Comparison of ENCODE assay signal across 8 cellular contexts in genomic region chr2:5690718-5691658, GRCh38. TPM values are rescaled to one million over a fixed set of nuclear protein-coding genes. Genes with fewer than 3 reads are reported as not detected.
A peak's percentile ranks its signal among the peaks of the same experiment; 100 is the strongest.
DNase-seq lines count a peak whose midpoint lies in the region; ATAC-seq and TF ChIP-seq lines count a peak whose summit lies in the region.

No MANE protein-coding gene starts in this region.

- H3K9me3 Mint-ChIP-seq in IgD-negative memory B cell (peaks cover 0 to 5% (median 0%) of the 10 kb centered on the region in 3 donors), brain (peaks cover 0 to 18% (median 7%) of the 10 kb centered on the region in 5 experiments), memory B cell (peaks cover 4% of the 10 kb centered on the region)

- H3K27ac Mint-ChIP-seq in IgD-negative memory B cell: peak overlapping the region in 1 of 3 donors; percentile 85
- peak overlapping the region; percentile 98 to 100 (median 98) for H3K27ac Mint-ChIP-seq in brain
- peak overlapping the region; percentile 48 for H3K27ac Mint-ChIP-seq in memory B cell

- H3K36me3 Mint-ChIP-seq in IgD-negative memory B cell (no peaks in the 10 kb centered on the region), brain (peaks cover 22% of the 10 kb centered on the region), memory B cell (peaks cover 8% of the 10 kb centered on the region)

- H3K4me1 Mint-ChIP-seq in IgD-negative memory B cell (peaks cover 3 to 9% (median 5%) of the 10 kb centered on the region in 3 donors), brain (peaks cover 43% of the 10 kb centered on the region), memory B cell (peaks cover 8% of the 10 kb centered on the region)

- ATAC-seq in memory B cell (ENCODE audit: low read depth): no peak

- TF ChIP-seq CTCF in brain (conservative IDR thresholded peaks at IDR 0.05): no peak

- in situ Hi-C loops in KBM-7 (cut with MboI; ENCODE audit: low pct_unique_long_range_greater_than_20kb, low sequenced_read_pairs): no loop called here

- DNase-seq in AG08396 (ENCODE audit: low spot score) (peak; percentile 17), memory B cell (ENCODE audit: low spot score in 2 of 2) (no peak), NCI-H2196 treated with DMSO at 0.1 percent for 48 hours (lab: John Stamatoyannopoulos, UW; ENCODE audit: unreplicated experiment) (no peak), KBM-7 (no peak), HuH-7.5 (ENCODE audit: low spot score) (no peak)
- no peak for DNase-seq in effector CD4-positive, alpha-beta T cell

- H3K4me3 Mint-ChIP-seq in IgD-negative memory B cell (peak overlapping the region; percentile 39 to 70 (median 53)), brain (peak overlapping the region; percentile 91 to 99 (median 97)), memory B cell (peak overlapping the region; percentile 70)

- H3K27me3 Mint-ChIP-seq in IgD-negative memory B cell: peaks cover 35% of the 10 kb centered on the region
- peaks cover 40% of the 10 kb centered on the region for H3K27me3 Mint-ChIP-seq in brain
- peaks cover 19% of the 10 kb centered on the region for H3K27me3 Mint-ChIP-seq in memory B cell

RNA-seq across cellular contexts. Expression of gene SOX11, which starts 1.2 kb away (rescaled TPM):
- polyA plus RNA-seq in IgD-negative memory B cell: not detected
- polyA plus RNA-seq in brain (ENCODE audit: insufficient read depth, low read depth, low replicate concordance): 14.3 TPM

Comparison
In these comparisons a context has a peak if more than half of its experiments do, and no peak if none do; other contexts are left out.
1. RNA of gene SOX11, which starts 1.2 kb away (polyA plus RNA-seq): 14.3 TPM in brain (single experiment); not detected in IgD-negative memory B cell (single experiment); every median in the first group is over 10 times any median in the second.
2. Peak in every context shown above with its lines, with median percentiles within 50 percentile points of each other: H3K4me3 Mint-ChIP-seq.